In genomic region chr14:101563654-101564443, GRCh38 we compare ENCODE assay signal across 21 cellular contexts. TPM values are rescaled to one million over a fixed set of nuclear protein-coding genes. Genes with fewer than 3 reads are reported as not detected.
DNase-seq lines count a peak whose midpoint lies in the region; ATAC-seq and TF ChIP-seq lines count a peak whose summit lies in the region.
"Had no signal": no experiment of that assay in that cellular context is flagged by ENCODE, and none has a peak within 500 bp of the region (broad histone marks: within the 10 kb centered on the region; RNA-seq: fewer than 3 reads in every experiment).

No MANE protein-coding gene starts in this region.

- H3K27me3 Mint-ChIP-seq in brain: peaks cover 90% of the 10 kb centered on the region

- no peak for ATAC-seq in GM19397 (IDR thresholded peaks at IDR 0.05; ENCODE audit: unreplicated experiment)
- ATAC-seq in HG02938 (IDR thresholded peaks at IDR 0.05; ENCODE audit: unreplicated experiment): no peak
- ATAC-seq: body of pancreas, left colon, upper lobe of right lung had no signal

- DNase-seq in NCI-H1694 treated with DMSO at 0.1 percent for 48 hours (lab: John Stamatoyannopoulos, UW) (peak; percentile 36), NCI-H1694 (lab: John Stamatoyannopoulos, UW) (no peak), mesenchymal stem cell (no peak), spleen (peak; percentile 58), prostate gland (ENCODE audit: low spot score) (no peak)
- DNase-seq: 8988T; activated CD4-positive, alpha-beta T cell treated with anti-CD3 and anti-CD28 coated beads, Interleukin-2, amount 10 ng/mL, durations not matched to agents 24 days and 14 days; body of pancreas; DMS79 treated with DMSO at 0.1 percent for 48 hours; head of caudate nucleus; left colon; stimulated activated naive CD4-positive, alpha-beta T cell treated with Interleukin-2 at 50 U/mL for 16 hours; upper lobe of right lung had no signal

- no peak for TF ChIP-seq POLR2A in spleen (IDR thresholded peaks at IDR 0.05)
- no peak for TF ChIP-seq POLR2A in prostate gland (IDR thresholded peaks at IDR 0.05)

- no peak overlapping the region for H3K27ac Mint-ChIP-seq in brain
- H3K27ac Mint-ChIP-seq: activated CD4-positive, alpha-beta T cell treated with anti-CD3 and anti-CD28 coated beads, Interleukin-2, amount 10 ng/mL, durations not matched to agents 24 days and 14 days; activated naive CD4-positive, alpha-beta T cell treated with anti-CD3 and anti-CD28 coated beads, Interleukin-2, amount 50 U/mL, for 24 hours had no signal

- no peak overlapping the region for H2BK5ac ChIP-seq in mesenchymal stem cell (ENCODE audit: low read depth, low read length, poor library complexity, severe bottlenecking)

- no peak overlapping the region for H3K14ac ChIP-seq in mesenchymal stem cell (ENCODE audit: low read length in 2 of 2)

- H3K4me1 Mint-ChIP-seq in brain: peaks cover 27% of the 10 kb centered on the region

- H3K4me1 ChIP-seq in mesenchymal stem cell (ENCODE audit: control insufficient read depth, insufficient read depth, low read depth, low read length) (peaks cover 19% of the 10 kb centered on the region), spleen (peaks cover 0 to 39% (median 21%) of the 10 kb centered on the region in 6 donors), prostate gland (replicated peaks) (no peaks in the 10 kb centered on the region)
- H3K4me1 ChIP-seq: upper lobe of right lung had no signal

- no peak overlapping the region for H3K27ac ChIP-seq in mesenchymal stem cell (ENCODE audit: low read length, poor library complexity, severe bottlenecking)
- H3K27ac ChIP-seq in spleen: no peak overlapping the region
- H3K27ac ChIP-seq in prostate gland: no peak overlapping the region
- H3K27ac ChIP-seq: body of pancreas, esophagus muscularis mucosa, KMS-11, Peyer's patch, upper lobe of right lung had no signal

- no peak for TF ChIP-seq CTCF in brain (conservative IDR thresholded peaks at IDR 0.05)
- TF ChIP-seq CTCF in spleen (IDR thresholded peaks at IDR 0.05 in 8 of 11, conservative IDR thresholded peaks at IDR 0.05 in 3 of 11): no peak
- TF ChIP-seq CTCF in prostate gland (IDR thresholded peaks at IDR 0.05): no peak

- no peak overlapping the region for H3K4ac ChIP-seq in mesenchymal stem cell (ENCODE audit: low read depth in 1 of 2, low read length in 2 of 2)

- H3K9ac ChIP-seq in mesenchymal stem cell (ENCODE audit: low read length): no peak overlapping the region
- H3K9ac ChIP-seq: KMS-11 had no signal

- no peak overlapping the region for H3K18ac ChIP-seq in mesenchymal stem cell (ENCODE audit: low read depth in 1 of 2, low read length in 2 of 2)

- no peaks in the 10 kb centered on the region for H3K79me1 ChIP-seq in mesenchymal stem cell (replicated peaks; ENCODE audit: low read length, poor library complexity, severe bottlenecking)

- H2BK12ac ChIP-seq in mesenchymal stem cell (ENCODE audit: low read length in 2 of 2): no peak overlapping the region

- no peak overlapping the region for H2AFZ ChIP-seq in mesenchymal stem cell (ENCODE audit: low read depth, low read length)

- no peak overlapping the region for H3K4me2 ChIP-seq in mesenchymal stem cell (ENCODE audit: low read length, poor library complexity, severe bottlenecking)
- H3K4me2 ChIP-seq: KMS-11 had no signal

- no peak overlapping the region for H2BK120ac ChIP-seq in mesenchymal stem cell (ENCODE audit: low read depth, low read length)

- H3K36me3 Mint-ChIP-seq in brain: no peaks in the 10 kb centered on the region
- H3K36me3 Mint-ChIP-seq: activated naive CD4-positive, alpha-beta T cell treated with anti-CD3 and anti-CD28 coated beads, Interleukin-2, amount 50 U/mL, for 24 hours had no signal

- intact Hi-C loops in spleen (cut with DNase I; ENCODE audit: low total_unique reads) (no loop called here), prostate gland (cut with DNase I) (no loop called here)

- H3K9me3 ChIP-seq in mesenchymal stem cell (ENCODE audit: control insufficient read depth, low read length) (no peaks in the 10 kb centered on the region), spleen (peaks cover 0 to 31% (median 13%) of the 10 kb centered on the region in 8 donors), prostate gland (no peaks in the 10 kb centered on the region)

- WGBS in mesenchymal stem cell: 3% methylated on average over 19 of the region's 54 CpGs
- 2 to 8% (median 4%) methylated on average over 37 to 54 of the region's 54 CpGs for WGBS in spleen, 5 donors
- WGBS in prostate gland: 3% methylated on average over 54 of the region's 54 CpGs

- no peak overlapping the region for H3K23ac ChIP-seq in mesenchymal stem cell (ENCODE audit: low read length in 2 of 2)

- H3K27me3 ChIP-seq in mesenchymal stem cell (ENCODE audit: control insufficient read depth in 1 of 2, insufficient read depth in 1 of 2, low read length in 2 of 2) (peaks cover 83 to 90% of the 10 kb centered on the region in 2 experiments), spleen (replicated peaks in 1 of 7) (peaks cover 13 to 90% (median 71%) of the 10 kb centered on the region in 7 donors), prostate gland (replicated peaks; ENCODE audit: insufficient read depth) (peaks cover 36% of the 10 kb centered on the region)

- H3K9me3 Mint-ChIP-seq in brain: peaks cover 0 to 17% (median 7%) of the 10 kb centered on the region in 5 experiments
- H3K9me3 Mint-ChIP-seq: activated naive CD4-positive, alpha-beta T cell treated with anti-CD3 and anti-CD28 coated beads, Interleukin-2, amount 50 U/mL, for 24 hours had no signal

- H4K91ac ChIP-seq in mesenchymal stem cell (ENCODE audit: low read length): no peak overlapping the region

- peak overlapping the region; percentile 67 to 84 (median 80) for H3K4me3 Mint-ChIP-seq in brain
- H3K4me3 Mint-ChIP-seq: activated CD4-positive, alpha-beta T cell treated with anti-CD3 and anti-CD28 coated beads, Interleukin-2, amount 10 ng/mL, durations not matched to agents 24 days and 14 days; activated naive CD4-positive, alpha-beta T cell treated with anti-CD3 and anti-CD28 coated beads, Interleukin-2, amount 50 U/mL, for 24 hours had no signal

- H3K4me3 ChIP-seq in mesenchymal stem cell (ENCODE audit: insufficient read depth in 1 of 2, low read depth in 1 of 2, low read length in 2 of 2) (peak overlapping the region in 1 of 2 experiments; percentile 14), spleen (peak overlapping the region in 4 of 8 donors; percentile 9 to 42 (median 15)), prostate gland (no peak overlapping the region)
- H3K4me3 ChIP-seq: body of pancreas had no signal

- peak overlapping the region; percentile 45 for H2BK15ac ChIP-seq in mesenchymal stem cell (ENCODE audit: low read depth, poor library complexity, severe bottlenecking)

- no peak overlapping the region for H4K8ac ChIP-seq in mesenchymal stem cell (ENCODE audit: low read length)

- H3K36me3 ChIP-seq in mesenchymal stem cell (ENCODE audit: control insufficient read depth in 1 of 2, insufficient read depth in 2 of 2, low read depth in 1 of 2, low read length in 2 of 2): peaks cover 0 to 4% of the 10 kb centered on the region in 2 experiments
- peaks cover 0 to 8% (median 0%) of the 10 kb centered on the region in 6 donors for H3K36me3 ChIP-seq in spleen
- H3K36me3 ChIP-seq in prostate gland: no peaks in the 10 kb centered on the region
- H3K36me3 ChIP-seq: esophagus muscularis mucosa, Peyer's patch, upper lobe of right lung had no signal

- H2AK5ac ChIP-seq in mesenchymal stem cell (ENCODE audit: low read length, severe bottlenecking): no peak overlapping the region

RNA-seq across cellular contexts. Expression of gene DIO3, which starts 2.6 kb away (rescaled TPM):
- polyA plus RNA-seq in brain (ENCODE audit: insufficient read depth, low read depth, low replicate concordance) (0.31 TPM), spleen (under 1 TPM; 0.04 to 0.46 (median 0.42) TPM)
- polyA plus RNA-seq in mesenchymal stem cell (2013, experiment 1 of 2): not detected
- polyA plus RNA-seq in mesenchymal stem cell (2013, experiment 2 of 2): not detected
- total RNA-seq in spleen (1 to 10 TPM in 1 of 7 donors, under 1 TPM in 4, not detected in 2; 0.20 to 1.3 (median 0.36) TPM), prostate gland (1 to 10 TPM in 1 of 2 donors, under 1 TPM in 1; 0.82 to 6.9 TPM)
- total RNA-seq: activated CD4-positive, alpha-beta T cell treated with anti-CD3 and anti-CD28 coated beads, Interleukin-2, amount 10 ng/mL, durations not matched to agents 24 days and 14 days; dermis microvascular lymphatic vessel endothelial cell had no signal

Comparison
In these comparisons a context has a peak if more than half of its experiments do, and no peak if none do; other contexts are left out.
1. DNase-seq: peak in NCI-H1694 treated with DMSO at 0.1 percent for 48 hours (single experiment) and spleen (single experiment); none in NCI-H1694 (single experiment), mesenchymal stem cell (single experiment) and prostate gland (single experiment).